1 cellular context compared by ENCODE assay signal in genomic region chr19:10602330-10603083, GRCh38.
TF ChIP-seq lines count a peak whose summit lies in the region.

No MANE protein-coding gene starts in this region.

TF ChIP-seq in HEK293, 187 proteins besides CTCF, POLR2A, EP300 and RAD21 (continued from another document):
- no peak for TF ChIP-seq ZNF518A (tag by site-specific recombination; conservative IDR thresholded peaks at IDR 0.05; ENCODE audit: low read depth)
- TF ChIP-seq PRDM2 (tag by site-specific recombination; IDR thresholded peaks at IDR 0.05; ENCODE audit: borderline replicate concordance) = no peak
- no peak for TF ChIP-seq ZNF660 (tag by site-specific recombination; IDR thresholded peaks at IDR 0.05)
- no peak for TF ChIP-seq ZNF571 (tag by site-specific recombination; IDR thresholded peaks at IDR 0.05)
- no peak for TF ChIP-seq ZNF121 (tag by site-specific recombination; IDR thresholded peaks at IDR 0.05)
- TF ChIP-seq ZBTB7A (tag by site-specific recombination; IDR thresholded peaks at IDR 0.05; ENCODE audit: low read depth) = peak; percentile 92
- no peak for TF ChIP-seq ZNF416 (tag by site-specific recombination; IDR thresholded peaks at IDR 0.05)
- TF ChIP-seq KLF9 (tag by site-specific recombination; IDR thresholded peaks at IDR 0.05; ENCODE audit: low read depth) = peak; percentile 25; the same call in 1 of the 2 replicates
- no peak for TF ChIP-seq ZNF626 (tag by site-specific recombination; IDR thresholded peaks at IDR 0.05)
- TF ChIP-seq ZNF157 (tag by site-specific recombination; IDR thresholded peaks at IDR 0.05) = no peak
- TF ChIP-seq ELK4 (IDR thresholded peaks at IDR 0.05; ENCODE audit: borderline replicate concordance, low read depth, low read length) = no peak
- TF ChIP-seq ZNF600 (tag by site-specific recombination; IDR thresholded peaks at IDR 0.05) = no peak
- peak; percentile 69 for TF ChIP-seq ZBTB26 (tag by site-specific recombination; optimal IDR thresholded peaks at IDR 0.05)
- TF ChIP-seq ZNF133 (tag by site-specific recombination; IDR thresholded peaks at IDR 0.05) = no peak
- no peak for TF ChIP-seq TSHZ1 (tag by site-specific recombination; IDR thresholded peaks at IDR 0.05; ENCODE audit: borderline replicate concordance)
- peak; percentile 93 for TF ChIP-seq OVOL3 (tag by site-specific recombination; IDR thresholded peaks at IDR 0.05)
